Comparison of ENCODE assay signal across 21 cellular contexts in the genomic region with DNA sequence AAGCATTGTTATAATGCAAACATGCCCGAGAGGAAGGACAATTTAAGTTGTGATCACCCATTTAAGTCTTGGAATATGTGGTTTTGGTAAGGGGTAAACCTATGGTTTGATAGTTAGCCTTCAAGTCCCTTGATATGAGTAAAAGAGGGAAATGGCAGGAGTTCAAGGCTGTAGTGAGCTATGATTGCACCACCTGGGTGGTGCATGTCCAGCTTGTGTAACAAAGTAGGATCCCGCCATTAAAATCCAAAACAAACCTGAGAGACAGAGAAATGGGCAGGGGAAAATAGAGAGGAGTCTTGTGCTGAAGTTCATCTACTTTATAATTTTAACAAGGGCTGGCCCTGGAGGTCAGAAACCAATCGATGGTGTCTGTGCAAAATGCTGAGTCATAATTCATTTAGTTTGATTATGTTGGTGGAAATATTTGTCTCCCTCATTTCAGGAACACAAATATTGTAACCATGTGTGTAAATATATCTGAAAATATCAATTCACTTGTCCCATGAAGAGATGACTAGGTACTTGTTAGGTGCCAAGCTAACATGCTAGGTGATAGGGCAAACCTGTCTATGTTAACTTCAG. TPM values are rescaled to one million over a fixed set of nuclear protein-coding genes. Genes with fewer than 3 reads are reported as not detected.
DNase-seq lines count a peak whose midpoint lies in the region; ATAC-seq, FAIRE-seq and TF ChIP-seq lines count a peak whose summit lies in the region.
"Had no signal": no experiment of that assay in that cellular context is flagged by ENCODE, and none has a peak within 500 bp of the region (broad histone marks: within the 10 kb centered on the region; RNA-seq: fewer than 3 reads in every experiment).

No MANE protein-coding gene starts in this region.

- no peak overlapping the region for H2BK12ac ChIP-seq in H1 (ENCODE audit: low read depth, low read length)

- H2BK5ac ChIP-seq in H1 (ENCODE audit: low read depth, low read length), result no peak overlapping the region

- H3F3A ChIP-seq in smooth muscle cell (ENCODE audit: low read depth), result no peaks in the 10 kb centered on the region

- no peak overlapping the region for H2AFZ ChIP-seq in H1 (ENCODE audit: low read length)
- H2AFZ ChIP-seq in smooth muscle cell (ENCODE audit: low read depth), result no peak overlapping the region

- H3K36me3 Mint-ChIP-seq in MCF 10A (ENCODE audit: insufficient read depth, unreplicated experiment) (peaks cover 4% of the 10 kb centered on the region), WTC11 (no peaks in the 10 kb centered on the region)

- peaks cover 6% of the 10 kb centered on the region for H3K4me1 Mint-ChIP-seq in MCF 10A (ENCODE audit: insufficient read depth, unreplicated experiment)
- H3K4me1 Mint-ChIP-seq in WTC11, result peaks cover 2% of the 10 kb centered on the region; the same call in 1 of the 2 replicates

- no peak for TF ChIP-seq EP300 in H1 (IDR thresholded peaks at IDR 0.05; ENCODE audit: borderline replicate concordance in 1 of 2, low read depth in 2 of 2, low read length in 2 of 2)
- TF ChIP-seq EP300 in transverse colon (IDR thresholded peaks at IDR 0.05; ENCODE audit: low read depth), result no peak
- TF ChIP-seq EP300 in ovary (IDR thresholded peaks at IDR 0.05), result no peak

- H2BK120ac ChIP-seq in H1 (replicated peaks; ENCODE audit: low read depth, low read length), result no peak overlapping the region

- H3K27me3 ChIP-seq in breast epithelium, result no peaks in the 10 kb centered on the region
- H3K27me3 ChIP-seq in H1 (replicated peaks in 1 of 4; ENCODE audit: control insufficient read depth in 3 of 4, extremely low read depth in 1 of 4, insufficient read depth in 3 of 4, low read length in 3 of 4), result no peaks in the 10 kb centered on the region
- H3K27me3 ChIP-seq in transverse colon, result no peaks in the 10 kb centered on the region
- no peaks in the 10 kb centered on the region for H3K27me3 ChIP-seq in ovary
- H3K27me3 ChIP-seq in smooth muscle cell (ENCODE audit: low read depth), result no peaks in the 10 kb centered on the region
- H3K27me3 ChIP-seq: gastroesophageal sphincter, left lung, right atrium auricular region, testis had no signal

- FAIRE-seq in H1 (lab: Jason Lieb, UNC), result no peak

- no peaks in the 10 kb centered on the region for H3K79me1 ChIP-seq in H1 (ENCODE audit: low read depth, low read length)

- H2AK5ac ChIP-seq in H1 (ENCODE audit: low read depth, low read length), result no peak overlapping the region

- no peak for TF ChIP-seq POLR2A in breast epithelium (IDR thresholded peaks at IDR 0.05)
- TF ChIP-seq POLR2A in H1 (IDR thresholded peaks at IDR 0.05; ENCODE audit: control extremely low read depth in 1 of 2, low read depth in 2 of 2, low read length in 2 of 2), result no peak
- TF ChIP-seq POLR2A in transverse colon (IDR thresholded peaks at IDR 0.05), result no peak
- no peak for TF ChIP-seq POLR2A in ovary (IDR thresholded peaks at IDR 0.05)

- H3K36me3 ChIP-seq in breast epithelium (no peaks in the 10 kb centered on the region), H1 (ENCODE audit: control insufficient read depth in 2 of 4, insufficient read depth in 4 of 4, low read length in 3 of 4) (peaks cover 0 to 2% (median under 1%) of the 10 kb centered on the region in 4 experiments; a peak in 3 of 8 replicates), transverse colon (no peaks in the 10 kb centered on the region), ovary (no peaks in the 10 kb centered on the region), smooth muscle cell (ENCODE audit: low read depth) (no peaks in the 10 kb centered on the region)
- H3K36me3 ChIP-seq: gastroesophageal sphincter, right atrium auricular region had no signal

- no peaks in the 10 kb centered on the region for H4K20me1 ChIP-seq in H1 (replicated peaks in 1 of 2; ENCODE audit: control insufficient read depth in 1 of 2, insufficient read depth in 2 of 2, low read length in 2 of 2)
- H4K20me1 ChIP-seq in smooth muscle cell (ENCODE audit: low read depth), result no peaks in the 10 kb centered on the region

- 88% methylated on average over 3 of the region's 3 CpGs; no CpG with 5 or more reads in 1 of the 2 experiments for WGBS in H1 (ENCODE audit: extremely low coverage in 1 of 2, insufficient coverage in 1 of 2, insufficient read length in 1 of 2, insufficient replicate concordance in 2 of 2, low coverage in 1 of 2, low lambda C conversion rate in 2 of 2, missing lambda C conversion rate in 1 of 2), 2 experiments
- 87 to 97% methylated on average over 3 of the region's 3 CpGs for WGBS in transverse colon (ENCODE audit: low coverage in 1 of 2), 2 donors
- WGBS in ovary, 3 donors, result 78 to 93% (median 86%) methylated on average over 3 of the region's 3 CpGs
- over 99% methylated on average over 3 of the region's 3 CpGs for WGBS in smooth muscle cell (ENCODE audit: low lambda C conversion rate)

- no peaks in the 10 kb centered on the region for H3K9me3 ChIP-seq in breast epithelium
- no peaks in the 10 kb centered on the region for H3K9me3 ChIP-seq in H1 (ENCODE audit: insufficient read depth in 2 of 2, low read depth in 1 of 2, low read length in 1 of 2)
- no peaks in the 10 kb centered on the region for H3K9me3 ChIP-seq in transverse colon
- no peaks in the 10 kb centered on the region for H3K9me3 ChIP-seq in ovary
- no peaks in the 10 kb centered on the region for H3K9me3 ChIP-seq in smooth muscle cell (replicated peaks; ENCODE audit: low read depth)
- H3K9me3 ChIP-seq: Caco-2, gastroesophageal sphincter, left lung, right atrium auricular region, SK-N-SH, testis had no signal

- intact Hi-C loops in MCF 10A (cut with micrococcal nuclease), result no loop called here
- intact Hi-C loops in breast epithelium (cut with DNase I; ENCODE audit: low total_unique reads), result no loop called here
- intact Hi-C loops in transverse colon (cut with DNase I; ENCODE audit: low total_unique reads), result no loop called here
- intact Hi-C loops in ovary (cut with DNase I), result no loop called here

- H3K4me2 ChIP-seq in H1 (ENCODE audit: insufficient read depth in 1 of 2, low read depth in 2 of 2, low read length in 2 of 2) (no peak overlapping the region), smooth muscle cell (no peak overlapping the region)
- H3K4me2 ChIP-seq: SK-N-SH had no signal

- CTCF ChIA-PET in MCF 10A (lab: Yijun Ruan, JAX) (interaction anchor here (1.0 kb wide), 1 partner anchor 196 kb away, joined by 5 read pairs; no protein-coding TSS in a partner anchor), WTC11 (lab: Charles Lee) (interaction anchor here (0.9 to 1.6 kb wide), 3 partner anchors 88 to 196 kb away, joined by 3 to 4 read pairs (median 3); no protein-coding TSS in a partner anchor), H1 (lab: Charles Lee; ENCODE audit: partially characterized antibody) (interaction anchor here (0.9 to 1.2 kb wide), 3 partner anchors 34 to 206 kb away, joined by 3 read pairs; no protein-coding TSS in a partner anchor)

- peak overlapping the region; percentile 46 for H3K27ac Mint-ChIP-seq in MCF 10A (ENCODE audit: low read depth, unreplicated experiment)
- peak overlapping the region; percentile 69 for H3K27ac Mint-ChIP-seq in WTC11

- H3K4me3 Mint-ChIP-seq in MCF 10A (ENCODE audit: unreplicated experiment) (no peak overlapping the region), WTC11 (no peak overlapping the region)
- H3K4me3 Mint-ChIP-seq: central memory CD8-positive, alpha-beta T cell had no signal

- no peaks in the 10 kb centered on the region for H3K79me2 ChIP-seq in H1 (ENCODE audit: control insufficient read depth in 1 of 2, insufficient read depth in 2 of 2, low read length in 2 of 2)
- H3K79me2 ChIP-seq in smooth muscle cell (ENCODE audit: low read depth), result no peaks in the 10 kb centered on the region

- no peak for DNase-seq in MCF 10A (ENCODE audit: unreplicated experiment)
- DNase-seq in breast epithelium (ENCODE audit: low spot score in 2 of 2), result no peak
- no peak for DNase-seq in WTC11 (ENCODE audit: low spot score)
- DNase-seq in H1 (ENCODE audit: low read depth in 1 of 2, low spot score in 2 of 2), result no peak
- no peak for DNase-seq in glomerular visceral epithelial cell (ENCODE audit: extremely low spot score)
- no peak for DNase-seq in transverse colon
- DNase-seq in ovary, result no peak
- DNase-seq in smooth muscle cell (lab: John Stamatoyannopoulos, UW; ENCODE audit: unreplicated experiment), result no peak
- DNase-seq: amygdala, Caco-2, left lung, midbrain, NCI-H1048, SK-N-SH, testis had no signal

- no peak overlapping the region for H2BK15ac ChIP-seq in H1 (ENCODE audit: low read length)

- POLR2A ChIA-PET in MCF 10A (lab: Yijun Ruan, JAX) (interaction anchor here (1.2 to 2.2 kb wide), 4 partner anchors 11 to 204 kb away, joined by 3 to 6 read pairs (median 4); no protein-coding TSS in a partner anchor), WTC11 (lab: Charles Lee) (no interaction called here), H1 (lab: Charles Lee; ENCODE audit: partially characterized antibody) (no interaction called here)

- H4K5ac ChIP-seq in H1 (ENCODE audit: insufficient read length, low read depth, low read length), result no peak overlapping the region

- H4K8ac ChIP-seq in H1 (ENCODE audit: extremely low read depth, insufficient read depth, low read length), result no peak overlapping the region

- TF ChIP-seq CTCF in MCF 10A (IDR thresholded peaks at IDR 0.05; ENCODE audit: unreplicated experiment), result no peak
- TF ChIP-seq CTCF in breast epithelium (IDR thresholded peaks at IDR 0.05), result no peak
- no peak for TF ChIP-seq CTCF in WTC11 (IDR thresholded peaks at IDR 0.05)
- TF ChIP-seq CTCF in H1 (IDR thresholded peaks at IDR 0.05; ENCODE audit: control extremely low read depth in 1 of 3, insufficient read depth in 1 of 3, low read depth in 1 of 3, low read length in 3 of 3), result no peak
- TF ChIP-seq CTCF in transverse colon (IDR thresholded peaks at IDR 0.05), result no peak
- no peak for TF ChIP-seq CTCF in ovary (IDR thresholded peaks at IDR 0.05)
- TF ChIP-seq CTCF in smooth muscle cell (IDR thresholded peaks at IDR 0.05; ENCODE audit: borderline replicate concordance, insufficient read depth, poor library complexity, severe bottlenecking), result no peak

- H3K14ac ChIP-seq in H1 (ENCODE audit: insufficient read length), result no peak overlapping the region

- no peak for ATAC-seq in WTC11
- ATAC-seq: gastroesophageal sphincter, left lung had no signal

- no peak overlapping the region for H2BK20ac ChIP-seq in H1 (ENCODE audit: low read length)

- no peak overlapping the region for H3K56ac ChIP-seq in H1 (replicated peaks; ENCODE audit: insufficient read length, low read depth, low read length)

- H3K4ac ChIP-seq in H1 (replicated peaks; ENCODE audit: insufficient read length, low read depth, low read length), result no peak overlapping the region

- in situ Hi-C loops in transverse colon (cut with MboI; ENCODE audit: low pct_ligation_motif_present in 1 of 4, low pct_unique_long_range_greater_than_20kb in 1 of 4, low sequenced_read_pairs in 3 of 4), result no loop called here

- TF ChIP-seq RAD21 in H1 (IDR thresholded peaks at IDR 0.05 in 1 of 2, conservative IDR thresholded peaks at IDR 0.05 in 1 of 2; ENCODE audit: low read depth in 2 of 2, low read length in 2 of 2), result no peak

- H3K9me3 Mint-ChIP-seq in MCF 10A (ENCODE audit: unreplicated experiment) (no peaks in the 10 kb centered on the region), WTC11 (no peaks in the 10 kb centered on the region)
- H3K9me3 Mint-ChIP-seq: central memory CD8-positive, alpha-beta T cell had no signal

- H3K27me3 Mint-ChIP-seq in MCF 10A (ENCODE audit: insufficient read depth, unreplicated experiment), result no peaks in the 10 kb centered on the region
- H3K27me3 Mint-ChIP-seq in WTC11 (ENCODE audit: low read depth), result no peaks in the 10 kb centered on the region
- H3K27me3 Mint-ChIP-seq: central memory CD8-positive, alpha-beta T cell had no signal

- H3K9ac ChIP-seq in H1 (replicated peaks in 1 of 4; ENCODE audit: extremely low read depth in 1 of 4, low read depth in 3 of 4, low read length in 3 of 4), result no peak overlapping the region
- no peak overlapping the region for H3K9ac ChIP-seq in smooth muscle cell (ENCODE audit: low read depth)
- H3K9ac ChIP-seq: SK-N-SH had no signal

- no TSS peak for BruUV-seq in MCF 10A (replicated peaks; lab: Mats Ljungman, UMichigan)

- H3K23ac ChIP-seq in H1 (ENCODE audit: insufficient read length), result no peak overlapping the region

- H3K4me3 ChIP-seq in breast epithelium, result no peak overlapping the region
- H3K4me3 ChIP-seq in H1 (ENCODE audit: extremely low read depth in 1 of 4, insufficient read depth in 2 of 4, low read depth in 3 of 4, low read length in 4 of 4), result no peak overlapping the region
- no peak overlapping the region for H3K4me3 ChIP-seq in transverse colon
- no peak overlapping the region for H3K4me3 ChIP-seq in ovary
- H3K4me3 ChIP-seq in smooth muscle cell, result no peak overlapping the region
- H3K4me3 ChIP-seq: gastroesophageal sphincter, left lung, right atrium auricular region, testis had no signal

- H4K91ac ChIP-seq in H1 (replicated peaks; ENCODE audit: insufficient read length, low read length), result no peak overlapping the region

- H3K27ac ChIP-seq in breast epithelium, result no peak overlapping the region
- no peak overlapping the region for H3K27ac ChIP-seq in H1 (ENCODE audit: low read depth, low read length)
- H3K27ac ChIP-seq in transverse colon, result no peak overlapping the region
- no peak overlapping the region for H3K27ac ChIP-seq in ovary
- H3K27ac ChIP-seq in smooth muscle cell (ENCODE audit: low read depth), result no peak overlapping the region
- H3K27ac ChIP-seq: gastroesophageal sphincter, left lung, right atrium auricular region, testis had no signal

- H3K4me1 ChIP-seq in breast epithelium, result no peaks in the 10 kb centered on the region
- H3K4me1 ChIP-seq in H1 (replicated peaks in 1 of 4; ENCODE audit: control insufficient read depth in 3 of 4, insufficient read depth in 4 of 4, low read length in 3 of 4), result 0 out of 7 replicates have a peak, but pooled peaks cover 0 to under 1% (median 0%) of the 10 kb centered on the region in 4 experiments
- no peaks in the 10 kb centered on the region for H3K4me1 ChIP-seq in transverse colon
- no peaks in the 10 kb centered on the region for H3K4me1 ChIP-seq in ovary (ENCODE audit: insufficient read depth)
- peaks cover 9% of the 10 kb centered on the region for H3K4me1 ChIP-seq in smooth muscle cell (ENCODE audit: low read depth)
- H3K4me1 ChIP-seq: gastroesophageal sphincter, left lung, right atrium auricular region, testis had no signal

- H3K23me2 ChIP-seq in H1 (ENCODE audit: low read depth, low read length), result no peaks in the 10 kb centered on the region

- no peak overlapping the region for H3K18ac ChIP-seq in H1 (ENCODE audit: extremely low read depth, low read length)

RNA-seq across cellular contexts. Expression of gene ARMH2, which starts 23.2 kb away (rescaled TPM):
- total RNA-seq in MCF 10A (2022) (not detected in 2 replicates), breast epithelium (not detected), WTC11 (2021) (not detected in 3 replicates), transverse colon (not detected), ovary (not detected), smooth muscle cell (not detected in 2 replicates)
- not detected in 2 replicates for total RNA-seq in H1 (2021; fragmentation: NEBNext Ultra II Directional; extraction: Animal tissue kit (Norgen Biotek cat#: 25700))
- polyA plus RNA-seq in H1 (2011; rRNA removed) (not detected in 2 replicates), ovary (not detected), smooth muscle cell (not detected in 2 replicates)
- polyA plus RNA-seq in H1 (2011; cell fraction: cytosol; rRNA removed), result not detected
- polyA plus RNA-seq in H1 (2011; cell fraction: nucleus; rRNA removed), result not detected
- not detected in 4 replicates for polyA plus RNA-seq in H1 (2012, experiment 1 of 2)
- polyA plus RNA-seq in H1 (2012, experiment 2 of 2), result not detected
- not detected for polyA plus RNA-seq in H1 (2013, experiment 1 of 2)
- polyA plus RNA-seq in H1 (2013, experiment 2 of 2), result not detected
- polyA minus RNA-seq in H1 (2011; rRNA and poly(A)+ RNA removed), result not detected in 2 replicates
- polyA minus RNA-seq in H1 (2011; cell fraction: cytosol; rRNA and poly(A)+ RNA removed), result not detected
- not detected for polyA minus RNA-seq in H1 (2011; cell fraction: nucleus; rRNA and poly(A)+ RNA removed)
- total RNA-seq: Caco-2, Daoy, esophagus mucosa, NCI-H460, right atrium auricular region had no signal
- polyA plus RNA-seq: SK-N-SH had no signal

RNA-seq across cellular contexts. Expression of gene GMNN, which starts 47.2 kb away (rescaled TPM):
- total RNA-seq in MCF 10A (2022) (12.5 and 22.4 TPM in 2 replicates), breast epithelium (10 to 100 TPM in 2 of 3 donors, 1 to 10 TPM in 1; 8.5 to 42.1 (median 27.2) TPM), WTC11 (2021) (83.7 to 98.5 TPM (median 88.5 TPM) in 3 replicates), transverse colon (10 to 100 TPM in 3 of 4 donors, 1 to 10 TPM in 1; 8.2 to 45.7 (median 23.2) TPM), ovary (10 to 100 TPM in 2 of 7 donors, 1 to 10 TPM in 5; 4.7 to 36.1 (median 8.8) TPM), smooth muscle cell (31.8 and 42.5 TPM in 2 replicates)
- 101 TPM in 2 replicates for total RNA-seq in H1 (2021; fragmentation: NEBNext Ultra II Directional; extraction: Animal tissue kit (Norgen Biotek cat#: 25700))
- polyA plus RNA-seq in H1 (2011; rRNA removed) (60.8 and 65.9 TPM in 2 replicates), ovary (10 to 100 TPM; 17.5 to 26.7 TPM), smooth muscle cell (36.7 and 46.4 TPM in 2 replicates)
- 79.2 TPM for polyA plus RNA-seq in H1 (2011; cell fraction: cytosol; rRNA removed)
- polyA plus RNA-seq in H1 (2011; cell fraction: nucleus; rRNA removed), result 36.8 TPM
- polyA plus RNA-seq in H1 (2012, experiment 1 of 2), result 67.9 to 96.3 TPM (median 74.9 TPM) in 4 replicates
- 13.6 TPM for polyA plus RNA-seq in H1 (2012, experiment 2 of 2)
- polyA plus RNA-seq in H1 (2013, experiment 1 of 2), result 90.1 TPM
- 89.1 TPM for polyA plus RNA-seq in H1 (2013, experiment 2 of 2)
- 28.1 and 33.9 TPM in 2 replicates for polyA minus RNA-seq in H1 (2011; rRNA and poly(A)+ RNA removed)
- 34.9 TPM for polyA minus RNA-seq in H1 (2011; cell fraction: cytosol; rRNA and poly(A)+ RNA removed)
- 50.7 TPM for polyA minus RNA-seq in H1 (2011; cell fraction: nucleus; rRNA and poly(A)+ RNA removed)
